ENCODE assay signal across 1 cellular context in the genomic region with DNA sequence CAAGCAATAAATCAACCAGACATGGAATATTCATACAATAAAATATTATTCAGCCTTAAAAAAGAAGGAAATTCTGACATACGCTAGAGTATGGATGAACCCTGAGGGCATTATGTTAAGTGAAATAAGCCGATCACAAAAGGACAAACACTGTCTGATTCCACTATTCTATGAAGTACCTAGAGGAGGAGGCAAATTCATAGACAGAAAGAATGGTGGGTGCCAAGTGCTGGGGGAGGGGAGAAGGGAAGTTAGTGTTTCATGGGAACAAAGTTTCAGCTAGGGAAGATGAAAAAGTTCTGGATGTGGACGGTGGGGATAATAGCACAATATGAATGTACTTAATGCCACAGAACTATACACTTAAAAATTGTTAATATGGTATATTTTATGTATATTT.
TF ChIP-seq lines count a peak whose summit lies in the region.

No MANE protein-coding gene starts in this region.

TF ChIP-seq in SK-N-SH treated with all-trans-retinoic acid at 6 μM for 48 hours, 23 proteins besides CTCF, POLR2A, EP300 and RAD21 (continued from another document):
- TF ChIP-seq PATZ1 (CRISPR knock-in tag; IDR thresholded peaks at IDR 0.05; ENCODE audit: borderline replicate concordance), result no peak
- no peak for TF ChIP-seq OSR1 (CRISPR knock-in tag; IDR thresholded peaks at IDR 0.05)
- TF ChIP-seq CSRNP3 (CRISPR knock-in tag; IDR thresholded peaks at IDR 0.05), result no peak
- no peak for TF ChIP-seq ZFP30 (CRISPR knock-in tag; IDR thresholded peaks at IDR 0.05)
- no peak for TF ChIP-seq ZC3H10 (CRISPR knock-in tag; IDR thresholded peaks at IDR 0.05)
